ENCODE assay signal across 1 cellular context in the genomic region with DNA sequence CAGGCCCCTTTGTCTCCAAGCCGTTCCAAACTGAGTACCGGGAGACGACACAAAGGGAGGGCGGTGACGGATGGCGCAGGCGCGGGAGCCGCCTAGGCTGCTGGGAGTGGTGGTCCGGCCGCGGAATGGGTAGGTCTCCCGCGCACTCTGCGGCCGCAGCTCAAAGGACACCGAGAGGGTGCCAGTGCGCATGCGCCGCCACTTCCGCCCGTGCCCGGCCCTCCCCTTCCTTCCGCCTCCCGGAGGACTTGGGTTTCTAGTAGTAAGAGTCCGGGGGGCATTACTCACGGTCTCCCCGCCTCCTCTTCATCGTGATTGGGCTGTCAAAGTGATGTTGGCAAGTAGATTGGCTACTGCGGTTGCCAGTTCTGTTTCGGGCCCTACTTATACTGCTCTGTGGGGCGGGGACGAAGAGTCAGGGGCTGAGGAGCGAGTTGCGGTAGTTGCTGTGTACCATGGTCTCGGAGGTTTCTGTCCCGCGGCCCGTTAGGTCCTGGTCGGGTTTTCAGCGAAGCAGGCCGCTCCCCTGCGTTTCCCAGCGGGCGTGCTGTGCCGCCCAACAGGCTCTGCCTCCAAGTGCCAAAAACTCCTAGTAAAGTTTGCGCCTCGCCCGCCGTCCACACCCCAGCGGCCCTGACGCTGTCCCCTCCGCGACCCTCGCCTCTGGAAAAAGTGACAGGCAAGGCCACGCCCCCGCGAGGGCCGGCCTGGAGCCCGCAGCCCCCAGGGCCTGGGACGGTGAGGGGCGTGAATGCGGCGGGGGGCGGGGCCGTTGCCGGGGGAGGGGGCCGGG.
TF ChIP-seq lines count a peak whose summit lies in the region.

No MANE protein-coding gene starts in this region.

TF ChIP-seq in HepG2, 621 proteins besides CTCF, POLR2A, EP300 and RAD21 (continued from another document and continues in another):
- TF ChIP-seq, protein P1, sequence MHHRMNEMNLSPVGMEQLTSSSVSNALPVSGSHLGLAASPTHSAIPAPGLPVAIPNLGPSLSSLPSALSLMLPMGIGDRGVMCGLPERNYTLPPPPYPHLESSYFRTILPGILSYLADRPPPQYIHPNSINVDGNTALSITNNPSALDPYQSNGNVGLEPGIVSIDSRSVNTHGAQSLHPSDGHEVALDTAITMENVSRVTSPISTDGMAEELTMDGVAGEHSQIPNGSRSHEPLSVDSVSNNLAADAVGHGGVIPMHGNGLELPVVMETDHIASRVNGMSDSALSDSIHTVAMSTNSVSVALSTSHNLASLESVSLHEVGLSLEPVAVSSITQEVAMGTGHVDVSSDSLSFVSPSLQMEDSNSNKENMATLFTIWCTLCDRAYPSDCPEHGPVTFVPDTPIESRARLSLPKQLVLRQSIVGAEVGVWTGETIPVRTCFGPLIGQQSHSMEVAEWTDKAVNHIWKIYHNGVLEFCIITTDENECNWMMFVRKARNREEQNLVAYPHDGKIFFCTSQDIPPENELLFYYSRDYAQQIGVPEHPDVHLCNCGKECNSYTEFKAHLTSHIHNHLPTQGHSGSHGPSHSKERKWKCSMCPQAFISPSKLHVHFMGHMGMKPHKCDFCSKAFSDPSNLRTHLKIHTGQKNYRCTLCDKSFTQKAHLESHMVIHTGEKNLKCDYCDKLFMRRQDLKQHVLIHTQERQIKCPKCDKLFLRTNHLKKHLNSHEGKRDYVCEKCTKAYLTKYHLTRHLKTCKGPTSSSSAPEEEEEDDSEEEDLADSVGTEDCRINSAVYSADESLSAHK (CRISPR knock-in tag; IDR thresholded peaks at IDR 0.05; ENCODE audit: borderline replicate concordance), result no peak
- 0 out of 2 replicates have a peak, but pooled peaks have one; percentile 47 for TF ChIP-seq ZNF253 (CRISPR knock-in tag; IDR thresholded peaks at IDR 0.05; ENCODE audit: borderline replicate concordance)
- TF ChIP-seq ZNF652 (CRISPR knock-in tag; IDR thresholded peaks at IDR 0.05; ENCODE audit: borderline replicate concordance, low read depth), result no peak
- peak; percentile 57; the same call in 1 of the 2 replicates for TF ChIP-seq ZNF772 (CRISPR knock-in tag; IDR thresholded peaks at IDR 0.05)
- TF ChIP-seq, protein P2, sequence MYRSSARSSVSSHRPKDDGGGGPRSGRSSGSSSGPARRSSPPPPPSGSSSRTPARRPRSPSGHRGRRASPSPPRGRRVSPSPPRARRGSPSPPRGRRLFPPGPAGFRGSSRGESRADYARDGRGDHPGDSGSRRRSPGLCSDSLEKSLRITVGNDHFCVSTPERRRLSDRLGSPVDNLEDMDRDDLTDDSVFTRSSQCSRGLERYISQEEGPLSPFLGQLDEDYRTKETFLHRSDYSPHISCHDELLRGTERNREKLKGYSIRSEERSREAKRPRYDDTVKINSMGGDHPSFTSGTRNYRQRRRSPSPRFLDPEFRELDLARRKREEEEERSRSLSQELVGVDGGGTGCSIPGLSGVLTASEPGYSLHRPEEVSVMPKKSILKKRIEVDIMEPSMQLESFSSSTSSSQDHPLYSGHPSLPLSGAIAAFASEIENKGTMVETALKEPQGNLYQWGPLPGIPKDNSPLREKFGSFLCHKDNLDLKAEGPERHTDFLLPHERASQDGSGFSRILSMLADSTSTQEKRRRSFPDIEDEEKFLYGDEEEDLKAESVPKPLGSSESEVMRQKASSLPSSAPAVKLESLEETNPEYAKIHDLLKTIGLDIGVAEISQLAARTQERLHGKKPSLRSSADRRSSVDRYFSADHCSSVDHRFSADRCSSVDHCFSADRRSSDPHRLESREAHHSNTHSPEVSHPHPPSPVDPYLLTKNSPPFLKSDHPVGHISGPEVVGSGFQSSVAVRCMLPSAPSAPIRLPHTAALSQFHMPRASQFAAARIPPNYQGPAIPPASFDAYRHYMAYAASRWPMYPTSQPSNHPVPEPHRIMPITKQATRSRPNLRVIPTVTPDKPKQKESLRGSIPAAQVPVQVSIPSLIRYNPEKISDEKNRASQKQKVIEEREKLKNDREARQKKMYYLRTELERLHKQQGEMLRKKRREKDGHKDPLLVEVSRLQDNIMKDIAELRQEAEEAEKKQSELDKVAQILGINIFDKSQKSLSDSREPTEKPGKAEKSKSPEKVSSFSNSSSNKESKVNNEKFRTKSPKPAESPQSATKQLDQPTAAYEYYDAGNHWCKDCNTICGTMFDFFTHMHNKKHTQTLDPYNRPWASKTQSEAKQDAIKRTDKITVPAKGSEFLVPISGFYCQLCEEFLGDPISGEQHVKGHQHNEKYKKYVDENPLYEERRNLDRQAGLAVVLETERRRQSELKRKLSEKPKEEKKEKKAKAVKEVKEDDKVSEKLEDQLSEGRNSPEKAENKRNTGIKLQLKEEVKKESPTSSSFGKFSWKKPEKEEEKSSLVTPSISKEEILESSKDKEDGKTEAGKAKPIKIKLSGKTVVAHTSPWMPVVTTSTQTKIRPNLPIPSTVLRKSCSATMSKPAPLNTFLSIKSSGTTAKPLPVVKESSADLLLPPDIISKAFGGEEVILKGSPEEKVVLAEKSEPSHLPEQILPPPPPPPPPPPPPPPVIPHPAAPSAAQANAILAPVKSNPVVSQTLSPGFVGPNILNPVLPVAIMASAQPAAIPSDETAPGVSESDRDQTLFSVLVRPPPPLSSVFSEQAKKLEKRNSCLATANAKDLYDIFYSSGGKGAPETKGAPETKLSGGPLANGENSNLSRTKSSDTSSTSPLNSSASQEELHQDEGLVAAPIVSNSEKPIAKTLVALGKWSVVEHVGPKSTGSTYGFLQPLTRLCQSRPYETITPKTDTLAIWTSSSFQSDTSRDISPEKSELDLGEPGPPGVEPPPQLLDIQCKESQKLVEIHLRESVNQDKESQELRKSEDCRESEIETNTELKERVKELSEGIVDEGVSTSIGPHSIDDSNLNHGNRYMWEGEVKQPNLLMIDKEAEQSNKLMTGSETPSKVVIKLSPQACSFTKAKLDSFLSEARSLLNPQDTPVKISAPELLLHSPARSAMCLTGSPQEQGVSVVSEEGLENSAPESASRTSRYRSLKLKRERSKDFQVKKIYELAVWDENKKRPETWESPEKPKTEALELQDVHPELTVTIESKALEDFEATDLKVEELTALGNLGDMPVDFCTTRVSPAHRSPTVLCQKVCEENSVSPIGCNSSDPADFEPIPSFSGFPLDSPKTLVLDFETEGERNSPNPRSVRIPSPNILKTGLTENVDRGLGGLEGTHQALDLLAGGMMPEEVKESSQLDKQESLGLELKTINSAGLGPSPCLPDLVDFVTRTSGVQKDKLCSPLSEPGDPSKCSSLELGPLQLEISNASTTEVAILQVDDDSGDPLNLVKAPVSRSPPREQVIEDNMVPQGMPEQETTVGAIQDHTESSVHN (CRISPR knock-in tag; IDR thresholded peaks at IDR 0.05), result no peak
- no peak for TF ChIP-seq TOPORS (CRISPR knock-in tag; IDR thresholded peaks at IDR 0.05)
- TF ChIP-seq SP5 (CRISPR knock-in tag; IDR thresholded peaks at IDR 0.05; ENCODE audit: borderline replicate concordance, low read depth), result peak; percentile 42; the same call in 1 of the 2 replicates
- 0 out of 2 replicates have a peak, but pooled peaks have one; percentile 6 for TF ChIP-seq PITX1 (CRISPR knock-in tag; IDR thresholded peaks at IDR 0.05)
- TF ChIP-seq NRL (CRISPR knock-in tag; IDR thresholded peaks at IDR 0.05; ENCODE audit: borderline replicate concordance), result no peak; the same call in none of the 2 replicates
- TF ChIP-seq, protein P3, sequence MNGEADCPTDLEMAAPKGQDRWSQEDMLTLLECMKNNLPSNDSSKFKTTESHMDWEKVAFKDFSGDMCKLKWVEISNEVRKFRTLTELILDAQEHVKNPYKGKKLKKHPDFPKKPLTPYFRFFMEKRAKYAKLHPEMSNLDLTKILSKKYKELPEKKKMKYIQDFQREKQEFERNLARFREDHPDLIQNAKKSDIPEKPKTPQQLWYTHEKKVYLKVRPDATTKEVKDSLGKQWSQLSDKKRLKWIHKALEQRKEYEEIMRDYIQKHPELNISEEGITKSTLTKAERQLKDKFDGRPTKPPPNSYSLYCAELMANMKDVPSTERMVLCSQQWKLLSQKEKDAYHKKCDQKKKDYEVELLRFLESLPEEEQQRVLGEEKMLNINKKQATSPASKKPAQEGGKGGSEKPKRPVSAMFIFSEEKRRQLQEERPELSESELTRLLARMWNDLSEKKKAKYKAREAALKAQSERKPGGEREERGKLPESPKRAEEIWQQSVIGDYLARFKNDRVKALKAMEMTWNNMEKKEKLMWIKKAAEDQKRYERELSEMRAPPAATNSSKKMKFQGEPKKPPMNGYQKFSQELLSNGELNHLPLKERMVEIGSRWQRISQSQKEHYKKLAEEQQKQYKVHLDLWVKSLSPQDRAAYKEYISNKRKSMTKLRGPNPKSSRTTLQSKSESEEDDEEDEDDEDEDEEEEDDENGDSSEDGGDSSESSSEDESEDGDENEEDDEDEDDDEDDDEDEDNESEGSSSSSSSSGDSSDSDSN (CRISPR knock-in tag; IDR thresholded peaks at IDR 0.05), result peak; percentile 50
- 0 out of 2 replicates have a peak, but pooled peaks have one; percentile 17 for TF ChIP-seq ETV6 (CRISPR knock-in tag; conservative IDR thresholded peaks at IDR 0.05)
- TF ChIP-seq MED8 (CRISPR knock-in tag; IDR thresholded peaks at IDR 0.05; ENCODE audit: insufficient replicate concordance), result no peak
- peak; percentile 58; the same call in 1 of the 2 replicates for TF ChIP-seq SAFB2 (CRISPR knock-in tag; IDR thresholded peaks at IDR 0.05; ENCODE audit: borderline replicate concordance, low read depth)
- peak; percentile 59 for TF ChIP-seq ZNF781 (CRISPR knock-in tag; IDR thresholded peaks at IDR 0.05; ENCODE audit: borderline replicate concordance, not compliant biosample characterization)
- TF ChIP-seq ASH2L (IDR thresholded peaks at IDR 0.05; ENCODE audit: insufficient read length, low read depth, low read length), result peak; percentile 67
- TF ChIP-seq, protein P4, sequence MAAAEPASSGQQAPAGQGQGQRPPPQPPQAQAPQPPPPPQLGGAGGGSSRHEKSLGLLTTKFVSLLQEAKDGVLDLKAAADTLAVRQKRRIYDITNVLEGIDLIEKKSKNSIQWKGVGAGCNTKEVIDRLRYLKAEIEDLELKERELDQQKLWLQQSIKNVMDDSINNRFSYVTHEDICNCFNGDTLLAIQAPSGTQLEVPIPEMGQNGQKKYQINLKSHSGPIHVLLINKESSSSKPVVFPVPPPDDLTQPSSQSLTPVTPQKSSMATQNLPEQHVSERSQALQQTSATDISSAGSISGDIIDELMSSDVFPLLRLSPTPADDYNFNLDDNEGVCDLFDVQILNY (CRISPR knock-in tag; conservative IDR thresholded peaks at IDR 0.05), result 0 out of 2 replicates have a peak, but pooled peaks have one; percentile 10
- no peak for TF ChIP-seq MTA3 (CRISPR knock-in tag; IDR thresholded peaks at IDR 0.05)
- TF ChIP-seq, protein P5, sequence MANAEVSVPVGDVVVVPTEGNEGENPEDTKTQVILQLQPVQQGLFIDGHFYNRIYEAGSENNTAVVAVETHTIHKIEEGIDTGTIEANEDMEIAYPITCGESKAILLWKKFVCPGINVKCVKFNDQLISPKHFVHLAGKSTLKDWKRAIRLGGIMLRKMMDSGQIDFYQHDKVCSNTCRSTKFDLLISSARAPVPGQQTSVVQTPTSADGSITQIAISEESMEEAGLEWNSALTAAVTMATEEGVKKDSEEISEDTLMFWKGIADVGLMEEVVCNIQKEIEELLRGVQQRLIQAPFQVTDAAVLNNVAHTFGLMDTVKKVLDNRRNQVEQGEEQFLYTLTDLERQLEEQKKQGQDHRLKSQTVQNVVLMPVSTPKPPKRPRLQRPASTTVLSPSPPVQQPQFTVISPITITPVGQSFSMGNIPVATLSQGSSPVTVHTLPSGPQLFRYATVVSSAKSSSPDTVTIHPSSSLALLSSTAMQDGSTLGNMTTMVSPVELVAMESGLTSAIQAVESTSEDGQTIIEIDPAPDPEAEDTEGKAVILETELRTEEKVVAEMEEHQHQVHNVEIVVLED (CRISPR knock-in tag; IDR thresholded peaks at IDR 0.05; ENCODE audit: borderline replicate concordance), result peak; percentile 75
- TF ChIP-seq, protein P6, sequence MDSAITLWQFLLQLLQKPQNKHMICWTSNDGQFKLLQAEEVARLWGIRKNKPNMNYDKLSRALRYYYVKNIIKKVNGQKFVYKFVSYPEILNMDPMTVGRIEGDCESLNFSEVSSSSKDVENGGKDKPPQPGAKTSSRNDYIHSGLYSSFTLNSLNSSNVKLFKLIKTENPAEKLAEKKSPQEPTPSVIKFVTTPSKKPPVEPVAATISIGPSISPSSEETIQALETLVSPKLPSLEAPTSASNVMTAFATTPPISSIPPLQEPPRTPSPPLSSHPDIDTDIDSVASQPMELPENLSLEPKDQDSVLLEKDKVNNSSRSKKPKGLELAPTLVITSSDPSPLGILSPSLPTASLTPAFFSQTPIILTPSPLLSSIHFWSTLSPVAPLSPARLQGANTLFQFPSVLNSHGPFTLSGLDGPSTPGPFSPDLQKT (CRISPR knock-in tag; IDR thresholded peaks at IDR 0.05; ENCODE audit: borderline replicate concordance), result peak; percentile 91; the same call in 1 of the 2 replicates
- TF ChIP-seq ZNF776 (CRISPR knock-in tag; IDR thresholded peaks at IDR 0.05), result peak; percentile 59; the same call in 1 of the 2 replicates
- peak; percentile 50 for TF ChIP-seq YEATS4 (CRISPR knock-in tag; IDR thresholded peaks at IDR 0.05; ENCODE audit: borderline replicate concordance)
- TF ChIP-seq ZNF550 (CRISPR knock-in tag; IDR thresholded peaks at IDR 0.05; ENCODE audit: borderline replicate concordance), result 0 out of 2 replicates have a peak, but pooled peaks have one; percentile 33
- TF ChIP-seq, protein P7, sequence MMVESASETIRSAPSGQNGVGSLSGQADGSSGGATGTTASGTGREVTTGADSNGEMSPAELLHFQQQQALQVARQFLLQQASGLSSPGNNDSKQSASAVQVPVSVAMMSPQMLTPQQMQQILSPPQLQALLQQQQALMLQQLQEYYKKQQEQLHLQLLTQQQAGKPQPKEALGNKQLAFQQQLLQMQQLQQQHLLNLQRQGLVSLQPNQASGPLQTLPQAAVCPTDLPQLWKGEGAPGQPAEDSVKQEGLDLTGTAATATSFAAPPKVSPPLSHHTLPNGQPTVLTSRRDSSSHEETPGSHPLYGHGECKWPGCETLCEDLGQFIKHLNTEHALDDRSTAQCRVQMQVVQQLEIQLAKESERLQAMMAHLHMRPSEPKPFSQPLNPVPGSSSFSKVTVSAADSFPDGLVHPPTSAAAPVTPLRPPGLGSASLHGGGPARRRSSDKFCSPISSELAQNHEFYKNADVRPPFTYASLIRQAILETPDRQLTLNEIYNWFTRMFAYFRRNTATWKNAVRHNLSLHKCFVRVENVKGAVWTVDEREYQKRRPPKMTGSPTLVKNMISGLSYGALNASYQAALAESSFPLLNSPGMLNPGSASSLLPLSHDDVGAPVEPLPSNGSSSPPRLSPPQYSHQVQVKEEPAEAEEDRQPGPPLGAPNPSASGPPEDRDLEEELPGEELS (CRISPR knock-in tag; IDR thresholded peaks at IDR 0.05), result peak; percentile 57
- no peak for TF ChIP-seq GFI1 (CRISPR knock-in tag; IDR thresholded peaks at IDR 0.05; ENCODE audit: borderline replicate concordance)
- peak; percentile 90 for TF ChIP-seq ZBTB7A (CRISPR knock-in tag; IDR thresholded peaks at IDR 0.05)
- TF ChIP-seq ZNF350 (CRISPR knock-in tag; IDR thresholded peaks at IDR 0.05; ENCODE audit: borderline replicate concordance, low read depth), result peak; percentile 79; the same call in 1 of the 2 replicates
- TF ChIP-seq, protein P8, sequence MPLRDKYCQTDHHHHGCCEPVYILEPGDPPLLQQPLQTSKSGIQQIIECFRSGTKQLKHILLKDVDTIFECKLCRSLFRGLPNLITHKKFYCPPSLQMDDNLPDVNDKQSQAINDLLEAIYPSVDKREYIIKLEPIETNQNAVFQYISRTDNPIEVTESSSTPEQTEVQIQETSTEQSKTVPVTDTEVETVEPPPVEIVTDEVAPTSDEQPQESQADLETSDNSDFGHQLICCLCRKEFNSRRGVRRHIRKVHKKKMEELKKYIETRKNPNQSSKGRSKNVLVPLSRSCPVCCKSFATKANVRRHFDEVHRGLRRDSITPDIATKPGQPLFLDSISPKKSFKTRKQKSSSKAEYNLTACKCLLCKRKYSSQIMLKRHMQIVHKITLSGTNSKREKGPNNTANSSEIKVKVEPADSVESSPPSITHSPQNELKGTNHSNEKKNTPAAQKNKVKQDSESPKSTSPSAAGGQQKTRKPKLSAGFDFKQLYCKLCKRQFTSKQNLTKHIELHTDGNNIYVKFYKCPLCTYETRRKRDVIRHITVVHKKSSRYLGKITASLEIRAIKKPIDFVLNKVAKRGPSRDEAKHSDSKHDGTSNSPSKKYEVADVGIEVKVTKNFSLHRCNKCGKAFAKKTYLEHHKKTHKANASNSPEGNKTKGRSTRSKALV (CRISPR knock-in tag; IDR thresholded peaks at IDR 0.05), result 0 out of 2 replicates have a peak, but pooled peaks have one; percentile 22
- TF ChIP-seq NFKBIZ (CRISPR knock-in tag; IDR thresholded peaks at IDR 0.05), result 0 out of 2 replicates have a peak, but pooled peaks have one; percentile 20
